9 cellular contexts compared by ENCODE assay signal in genomic region chr2:233129351-233129978, GRCh38.
A peak's percentile ranks its signal among the peaks of the same experiment; 100 is the strongest.
DNase-seq lines count a peak whose midpoint lies in the region; TF ChIP-seq lines count a peak whose summit lies in the region.
"Had no signal": no experiment of that assay in that cellular context is flagged by ENCODE, and none has a peak within 500 bp of the region (broad histone marks: within the 10 kb centered on the region; RNA-seq: fewer than 3 reads in every experiment).

No MANE protein-coding gene starts in this region.

- H3K27ac ChIP-seq in vagina (no peak overlapping the region), RWPE1 (no peak overlapping the region)

- H3K4me1 ChIP-seq in vagina, result no peaks in the 10 kb centered on the region

- peak; percentile 71 for DNase-seq in activated effector memory CD4-positive, alpha-beta T cell treated with anti-CD3 and anti-CD28 coated beads, Interleukin-2, amount 50 U/mL, for 16 hours
- DNase-seq in activated effector memory CD4-positive, alpha-beta T cell treated with Interleukin-2 at 50 U/mL for 16 hours, result no peak
- DNase-seq in NCI-H1436 treated with DMSO at 0.1 percent for 48 hours (lab: John Stamatoyannopoulos, UW), result peak; percentile 71
- peak; percentile 65 for DNase-seq in ecto neural progenitor cell (ENCODE audit: low spot score)
- DNase-seq in retinal pigment epithelial cell (ENCODE audit: low read depth), result no peak
- no peak for DNase-seq in SK-N-DZ (ENCODE audit: low spot score)
- DNase-seq in vagina (ENCODE audit: extremely low spot score in 2 of 2), result no peak
- no peak for DNase-seq in RWPE1 (ENCODE audit: low spot score)
- DNase-seq: hippocampal formation had no signal

- TF ChIP-seq CTCF in retinal pigment epithelial cell (conservative IDR thresholded peaks at IDR 0.05; ENCODE audit: low read depth, low read length) (peak; percentile 43), vagina (IDR thresholded peaks at IDR 0.05) (no peak), RWPE1 (conservative IDR thresholded peaks at IDR 0.05; ENCODE audit: low read depth) (no peak)

- TF ChIP-seq POLR2A in vagina (IDR thresholded peaks at IDR 0.05), result no peak

- POLR2A ChIA-PET in RWPE1 (lab: Yijun Ruan, JAX; ENCODE audit: low non-redundant PET), result no interaction called here

- CTCF ChIA-PET in RWPE1 (lab: Yijun Ruan, JAX), result no interaction called here

- H3K27me3 ChIP-seq in vagina, result no peaks in the 10 kb centered on the region

- H3K4me3 ChIP-seq in retinal pigment epithelial cell (ENCODE audit: low read length), result no peak overlapping the region
- no peak overlapping the region for H3K4me3 ChIP-seq in vagina

- H3K36me3 ChIP-seq in vagina, result no peaks in the 10 kb centered on the region

- intact Hi-C loops in vagina (cut with DNase I), result no loop called here

- H3K9me3 ChIP-seq in vagina, result no peaks in the 10 kb centered on the region

Comparison
In these comparisons a context has a peak if more than half of its experiments do, and no peak if none do; other contexts are left out.
1. DNase-seq: peak in activated effector memory CD4-positive, alpha-beta T cell treated with anti-CD3 and anti-CD28 coated beads, Interleukin-2, amount 50 U/mL, for 16 hours (single experiment), NCI-H1436 treated with DMSO at 0.1 percent for 48 hours (single experiment) and ecto neural progenitor cell (single experiment); none in activated effector memory CD4-positive, alpha-beta T cell treated with Interleukin-2 at 50 U/mL for 16 hours (single experiment), retinal pigment epithelial cell (single experiment), SK-N-DZ (single experiment), vagina (0 of 2) and RWPE1 (single experiment).